ENCODE assay signal across 1 cellular context in the genomic region with DNA sequence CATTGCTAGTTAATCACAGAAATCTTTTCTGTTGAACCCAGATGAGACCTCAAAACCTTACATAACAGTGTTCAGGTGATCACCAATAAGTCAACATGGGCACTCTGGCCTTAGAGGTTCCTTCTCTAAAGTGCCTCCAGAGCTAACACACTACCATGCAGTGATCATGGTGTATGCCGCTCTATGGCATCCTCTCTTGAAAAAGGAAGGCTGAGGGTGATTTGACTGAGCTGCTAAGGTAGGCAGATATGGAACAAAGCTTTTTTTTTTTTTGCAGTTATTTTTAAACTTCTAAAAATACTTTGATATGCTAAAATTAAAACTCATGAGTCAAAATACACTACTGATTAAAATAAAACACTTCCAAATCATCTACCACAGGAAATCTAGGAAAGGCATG.
TF ChIP-seq lines count a peak whose summit lies in the region.

No MANE protein-coding gene starts in this region.

TF ChIP-seq in GM23338, 12 proteins besides CTCF, POLR2A, EP300 and RAD21 (continued from another document):
- TF ChIP-seq, protein P1, sequence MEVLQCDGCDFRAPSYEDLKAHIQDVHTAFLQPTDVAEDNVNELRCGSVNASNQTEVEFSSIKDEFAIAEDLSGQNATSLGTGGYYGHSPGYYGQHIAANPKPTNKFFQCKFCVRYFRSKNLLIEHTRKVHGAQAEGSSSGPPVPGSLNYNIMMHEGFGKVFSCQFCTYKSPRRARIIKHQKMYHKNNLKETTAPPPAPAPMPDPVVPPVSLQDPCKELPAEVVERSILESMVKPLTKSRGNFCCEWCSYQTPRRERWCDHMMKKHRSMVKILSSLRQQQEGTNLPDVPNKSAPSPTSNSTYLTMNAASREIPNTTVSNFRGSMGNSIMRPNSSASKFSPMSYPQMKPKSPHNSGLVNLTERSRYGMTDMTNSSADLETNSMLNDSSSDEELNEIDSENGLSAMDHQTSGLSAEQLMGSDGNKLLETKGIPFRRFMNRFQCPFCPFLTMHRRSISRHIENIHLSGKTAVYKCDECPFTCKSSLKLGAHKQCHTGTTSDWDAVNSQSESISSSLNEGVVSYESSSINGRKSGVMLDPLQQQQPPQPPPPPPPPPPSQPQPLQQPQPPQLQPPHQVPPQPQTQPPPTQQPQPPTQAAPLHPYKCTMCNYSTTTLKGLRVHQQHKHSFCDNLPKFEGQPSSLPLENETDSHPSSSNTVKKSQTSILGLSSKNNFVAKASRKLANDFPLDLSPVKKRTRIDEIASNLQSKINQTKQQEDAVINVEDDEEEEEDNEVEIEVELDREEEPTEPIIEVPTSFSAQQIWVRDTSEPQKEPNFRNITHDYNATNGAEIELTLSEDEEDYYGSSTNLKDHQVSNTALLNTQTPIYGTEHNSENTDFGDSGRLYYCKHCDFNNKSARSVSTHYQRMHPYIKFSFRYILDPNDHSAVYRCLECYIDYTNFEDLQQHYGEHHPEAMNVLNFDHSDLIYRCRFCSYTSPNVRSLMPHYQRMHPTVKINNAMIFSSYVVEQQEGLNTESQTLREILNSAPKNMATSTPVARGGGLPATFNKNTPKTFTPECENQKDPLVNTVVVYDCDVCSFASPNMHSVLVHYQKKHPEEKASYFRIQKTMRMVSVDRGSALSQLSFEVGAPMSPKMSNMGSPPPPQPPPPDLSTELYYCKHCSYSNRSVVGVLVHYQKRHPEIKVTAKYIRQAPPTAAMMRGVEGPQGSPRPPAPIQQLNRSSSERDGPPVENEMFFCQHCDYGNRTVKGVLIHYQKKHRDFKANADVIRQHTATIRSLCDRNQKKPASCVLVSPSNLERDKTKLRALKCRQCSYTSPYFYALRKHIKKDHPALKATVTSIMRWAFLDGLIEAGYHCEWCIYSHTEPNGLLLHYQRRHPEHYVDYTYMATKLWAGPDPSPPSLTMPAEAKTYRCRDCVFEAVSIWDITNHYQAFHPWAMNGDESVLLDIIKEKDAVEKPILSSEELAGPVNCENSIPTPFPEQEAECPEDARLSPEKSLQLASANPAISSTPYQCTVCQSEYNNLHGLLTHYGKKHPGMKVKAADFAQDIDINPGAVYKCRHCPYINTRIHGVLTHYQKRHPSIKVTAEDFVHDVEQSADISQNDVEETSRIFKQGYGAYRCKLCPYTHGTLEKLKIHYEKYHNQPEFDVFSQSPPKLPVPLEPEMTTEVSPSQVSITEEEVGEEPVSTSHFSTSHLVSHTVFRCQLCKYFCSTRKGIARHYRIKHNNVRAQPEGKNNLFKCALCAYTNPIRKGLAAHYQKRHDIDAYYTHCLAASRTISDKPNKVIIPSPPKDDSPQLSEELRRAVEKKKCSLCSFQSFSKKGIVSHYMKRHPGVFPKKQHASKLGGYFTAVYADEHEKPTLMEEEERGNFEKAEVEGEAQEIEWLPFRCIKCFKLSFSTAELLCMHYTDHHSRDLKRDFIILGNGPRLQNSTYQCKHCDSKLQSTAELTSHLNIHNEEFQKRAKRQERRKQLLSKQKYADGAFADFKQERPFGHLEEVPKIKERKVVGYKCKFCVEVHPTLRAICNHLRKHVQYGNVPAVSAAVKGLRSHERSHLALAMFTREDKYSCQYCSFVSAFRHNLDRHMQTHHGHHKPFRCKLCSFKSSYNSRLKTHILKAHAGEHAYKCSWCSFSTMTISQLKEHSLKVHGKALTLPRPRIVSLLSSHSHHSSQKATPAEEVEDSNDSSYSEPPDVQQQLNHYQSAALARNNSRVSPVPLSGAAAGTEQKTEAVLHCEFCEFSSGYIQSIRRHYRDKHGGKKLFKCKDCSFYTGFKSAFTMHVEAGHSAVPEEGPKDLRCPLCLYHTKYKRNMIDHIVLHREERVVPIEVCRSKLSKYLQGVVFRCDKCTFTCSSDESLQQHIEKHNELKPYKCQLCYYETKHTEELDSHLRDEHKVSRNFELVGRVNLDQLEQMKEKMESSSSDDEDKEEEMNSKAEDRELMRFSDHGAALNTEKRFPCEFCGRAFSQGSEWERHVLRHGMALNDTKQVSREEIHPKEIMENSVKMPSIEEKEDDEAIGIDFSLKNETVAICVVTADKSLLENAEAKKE (CRISPR knock-in tag; IDR thresholded peaks at IDR 0.05), result no peak
- no peak for TF ChIP-seq NANOG (IDR thresholded peaks at IDR 0.05; ENCODE audit: borderline replicate concordance)
- no peak for TF ChIP-seq JUNB (IDR thresholded peaks at IDR 0.05; ENCODE audit: unreplicated experiment)
- no peak for TF ChIP-seq CREB1 (CRISPR knock-in tag; IDR thresholded peaks at IDR 0.05; ENCODE audit: low read depth)
- TF ChIP-seq STAT1 (IDR thresholded peaks at IDR 0.05; ENCODE audit: unreplicated experiment), result no peak
- no peak for TF ChIP-seq EZH2phosphoT487 (IDR thresholded peaks at IDR 0.05; ENCODE audit: unreplicated experiment)
- TF ChIP-seq, protein P2, sequence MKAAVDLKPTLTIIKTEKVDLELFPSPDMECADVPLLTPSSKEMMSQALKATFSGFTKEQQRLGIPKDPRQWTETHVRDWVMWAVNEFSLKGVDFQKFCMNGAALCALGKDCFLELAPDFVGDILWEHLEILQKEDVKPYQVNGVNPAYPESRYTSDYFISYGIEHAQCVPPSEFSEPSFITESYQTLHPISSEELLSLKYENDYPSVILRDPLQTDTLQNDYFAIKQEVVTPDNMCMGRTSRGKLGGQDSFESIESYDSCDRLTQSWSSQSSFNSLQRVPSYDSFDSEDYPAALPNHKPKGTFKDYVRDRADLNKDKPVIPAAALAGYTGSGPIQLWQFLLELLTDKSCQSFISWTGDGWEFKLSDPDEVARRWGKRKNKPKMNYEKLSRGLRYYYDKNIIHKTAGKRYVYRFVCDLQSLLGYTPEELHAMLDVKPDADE (IDR thresholded peaks at IDR 0.05), result no peak
- no peak for TF ChIP-seq ZNF114 (CRISPR knock-in tag; IDR thresholded peaks at IDR 0.05)
- TF ChIP-seq POLR2AphosphoS5 (IDR thresholded peaks at IDR 0.05; ENCODE audit: low read depth), result no peak
- no peak for TF ChIP-seq ZNF331 (CRISPR knock-in tag; IDR thresholded peaks at IDR 0.05; ENCODE audit: low read depth)
